ENCODE assay signal across 30 cellular contexts in genomic region chr1:223152399-223152798, GRCh38. TPM values are rescaled to one million over a fixed set of nuclear protein-coding genes. Genes with fewer than 3 reads are reported as not detected.
"Had no signal": no experiment of that assay in that cellular context is flagged by ENCODE, and none has a peak within 500 bp of the region (broad histone marks: within the 10 kb centered on the region; RNA-seq: fewer than 3 reads in every experiment).

No MANE protein-coding gene starts in this region.

- ATAC-seq: activated CD8-positive, alpha-beta memory T cell treated with anti-CD3 and anti-CD28 coated beads, Interleukin-2, amount 10 ng/mL, durations not matched to agents 7 days and 5 days; activated T-helper 17 cell treated with anti-CD3 and anti-CD28 coated beads, Interleukin-2, amount 50 U/mL, for 72 hours; effector memory CD8-positive, alpha-beta T cell; foreskin keratinocyte; gastrocnemius medialis had no signal

- DNase-seq: activated CD4-positive, alpha-beta memory T cell treated with anti-CD3 and anti-CD28 coated beads for 36 hours; activated CD4-positive, alpha-beta T cell treated with anti-CD3 and anti-CD28 coated beads for 36 hours; activated CD4-positive, CD25-positive, alpha-beta regulatory T cell; activated CD4-positive, CD25-positive, alpha-beta regulatory T cell treated with anti-CD3 and anti-CD28 coated beads, Interleukin-2, amount 50 U/mL, for 72 hours; activated CD8-positive, alpha-beta memory T cell treated with anti-CD3 and anti-CD28 coated beads, Interleukin-2, amount 10 ng/mL, durations not matched to agents 7 days and 5 days; activated CD8-positive, alpha-beta memory T cell treated with anti-CD3 and anti-CD28 coated beads, Interleukin-2, amount 50 U/mL, for 4 hours; activated CD8-positive, alpha-beta T cell treated with anti-CD3 and anti-CD28 coated beads, Interleukin-2, amount 10 ng/mL, durations not matched to agents 7 days and 5 days; activated effector memory CD4-positive, alpha-beta T cell treated with Interleukin-2 at 50 U/mL for 16 hours; activated gamma-delta T cell treated with Interleukin-2 at 50 U/mL for 16 hours; activated naive CD4-positive, alpha-beta T cell treated with anti-CD3 and anti-CD28 coated beads, Interleukin-2, amount 50 U/mL, for 16 hours; activated naive CD4-positive, alpha-beta T cell treated with Interleukin-2 at 50 U/mL for 16 hours; activated T-cell treated with anti-CD3 and anti-CD28 coated beads, Interleukin-2, amount 50 U/mL, for 1 hour; amniotic stem cell; anterior cingulate cortex; caudate nucleus; cortex of kidney; dermis blood vessel endothelial cell; effector CD4-positive, alpha-beta T cell; effector memory CD8-positive, alpha-beta T cell; erythroblast; foreskin keratinocyte; gastrocnemius medialis; glutamatergic neuron; T-helper 2 cell had no signal

- H3K4me3 ChIP-seq: esophagus muscularis mucosa, gastrocnemius medialis had no signal

- H3K27me3 ChIP-seq: foreskin keratinocyte, gastrocnemius medialis had no signal

- H3K36me3 ChIP-seq: esophagus muscularis mucosa, gastrocnemius medialis had no signal

- H3K27ac ChIP-seq: esophagus muscularis mucosa, foreskin keratinocyte, gastrocnemius medialis had no signal

- H3K4me1 ChIP-seq: foreskin keratinocyte had no signal

- FAIRE-seq: astrocyte, colon had no signal

- H3K9me3 ChIP-seq: gastrocnemius medialis had no signal

RNA-seq across cellular contexts. Expression of gene TLR5, which starts 9.4 kb away (rescaled TPM):
- total RNA-seq: activated CD4-positive, alpha-beta T cell treated with anti-CD3 and anti-CD28 coated beads, Interleukin-2, amount 10 ng/mL, durations not matched to agents 24 days and 14 days; T-helper 1 cell treated with Interleukin-12 subunit alpha and Interleukin-12 subunit beta and Interleukin-4 antibody, amounts not matched to agents 30 ng/mL and 1 ng/mL, for 36 hours had no signal
